Comparison of ENCODE assay signal across 8 cellular contexts in genomic region chr2:24357767-24358166, GRCh38. TPM values are rescaled to one million over a fixed set of nuclear protein-coding genes. Genes with fewer than 3 reads are reported as not detected.
DNase-seq lines count a peak whose midpoint lies in the region; ATAC-seq and TF ChIP-seq lines count a peak whose summit lies in the region.
"Not testable (repeated sequence)": the region's sequence is repeated elsewhere in the genome, so short reads cannot be mapped to it uniquely, and the experiment has no call there.

No MANE protein-coding gene starts in this region.

- TF ChIP-seq CTCF in GM06990 (IDR thresholded peaks at IDR 0.05; ENCODE audit: insufficient read depth, low read length, poor library complexity, severe bottlenecking); OCI-LY1 (IDR thresholded peaks at IDR 0.05; ENCODE audit: low read length); activated B cell treated with CpG ODN at 0.5 μM for 24 hours (IDR thresholded peaks at IDR 0.05): not testable (repeated sequence)

- ATAC-seq in activated B cell treated with CpG ODN at 0.5 μM for 24 hours (ENCODE audit: low read depth); naive B cell (ENCODE audit: low read depth in 2 of 2); stimulated activated memory B cell treated with anti-CD40 and anti-IgM and Interleukin-4, amounts not matched to agents 10 μg/mL and 1 μg/mL and 100 μg/mL, for 72 hours: not testable (repeated sequence)

- H3K27me3 ChIP-seq in BLaER1 treated with 17β-estradiol and CSF1 and Interleukin-3, amounts not matched to agents 10 nM and 100 nM; GM06990 (replicated peaks; ENCODE audit: control insufficient read depth, insufficient read depth, low read length); OCI-LY1 (ENCODE audit: insufficient read depth, low read length); esophagus (ENCODE audit: control insufficient read depth in 1 of 2, insufficient read depth in 2 of 2, low read length in 2 of 2): not testable (repeated sequence)

- not testable (repeated sequence) for H2AFZ ChIP-seq in OCI-LY1 (ENCODE audit: low read length)

- H3K79me2 ChIP-seq in OCI-LY1 (ENCODE audit: insufficient read depth, low read length), result peaks cover 62% of the 10 kb centered on the region

- peak overlapping the region in 1 of 11 experiments; percentile 97; a peak in 2 of 22 replicates for H3K9ac ChIP-seq in BLaER1 treated with 17β-estradiol and CSF1 and Interleukin-3, amounts not matched to agents 10 nM and 100 nM
- peak overlapping the region; percentile 83; the same call in 1 of the 2 replicates for H3K9ac ChIP-seq in OCI-LY1 (ENCODE audit: low read length)

- not testable (repeated sequence) for DNase-seq in GM06990 (ENCODE audit: extremely low read depth, insufficient read length); activated B cell treated with CpG ODN at 0.5 μM for 24 hours; naive B cell

- H3K36me3 Mint-ChIP-seq in activated B cell treated with CpG ODN at 0.5 μM for 24 hours (ENCODE audit: low read depth), result peaks cover 24% of the 10 kb centered on the region
- not testable (repeated sequence) for H3K36me3 Mint-ChIP-seq in activated naive CD8-positive, alpha-beta T cell; naive B cell
- H3K36me3 Mint-ChIP-seq in stimulated activated memory B cell treated with anti-CD40 and anti-IgM and Interleukin-4, amounts not matched to agents 10 μg/mL and 1 μg/mL and 100 μg/mL, for 72 hours, result peaks cover 15% of the 10 kb centered on the region

- H3K27ac Mint-ChIP-seq in activated B cell treated with CpG ODN at 0.5 μM for 24 hours (peak overlapping the region; percentile 86), naive B cell (peak overlapping the region; percentile 60 to 99 (median 93))
- H3K27ac Mint-ChIP-seq in activated naive CD8-positive, alpha-beta T cell, result peak overlapping the region; percentile 5
- H3K27ac Mint-ChIP-seq in stimulated activated memory B cell treated with anti-CD40 and anti-IgM and Interleukin-4, amounts not matched to agents 10 μg/mL and 1 μg/mL and 100 μg/mL, for 72 hours, result peak overlapping the region; percentile 93

- peaks cover 61% of the 10 kb centered on the region for H3K4me1 Mint-ChIP-seq in activated B cell treated with CpG ODN at 0.5 μM for 24 hours
- peaks cover 57% of the 10 kb centered on the region for H3K4me1 Mint-ChIP-seq in activated naive CD8-positive, alpha-beta T cell (ENCODE audit: low read depth)
- H3K4me1 Mint-ChIP-seq in naive B cell, result peaks cover 43 to 81% (median 67%) of the 10 kb centered on the region in 3 donors
- H3K4me1 Mint-ChIP-seq in stimulated activated memory B cell treated with anti-CD40 and anti-IgM and Interleukin-4, amounts not matched to agents 10 μg/mL and 1 μg/mL and 100 μg/mL, for 72 hours, result peaks cover 60% of the 10 kb centered on the region

- H3K27ac ChIP-seq in BLaER1 treated with 17β-estradiol and CSF1 and Interleukin-3, amounts not matched to agents 10 nM and 100 nM; esophagus (ENCODE audit: low read depth in 2 of 2, low read length in 1 of 2): not testable (repeated sequence)
- H3K27ac ChIP-seq in OCI-LY1 (ENCODE audit: low read depth, low read length, poor library complexity, severe bottlenecking), result peak overlapping the region; percentile 89

- H3K4me2 ChIP-seq in BLaER1 treated with 17β-estradiol and CSF1 and Interleukin-3, amounts not matched to agents 10 nM and 100 nM, result peak overlapping the region; percentile 42 to 96 (median 87); a peak in 19 of 22 replicates
- H3K4me2 ChIP-seq in OCI-LY1 (ENCODE audit: low read length), result peak overlapping the region; percentile 87

- intact Hi-C loops in activated B cell treated with CpG ODN at 0.5 μM for 24 hours (cut with micrococcal nuclease), result loop anchor here (10.0 kb wide), 1 partner anchor 917 kb away; no protein-coding TSS in a partner anchor

- POLR2A ChIA-PET in activated B cell treated with CpG ODN at 0.5 μM for 24 hours (lab: Charles Lee), result interaction anchor here (0.6 to 4.9 kb wide), 4 partner anchors 10 to 28 kb away, joined by 9 to 95 read pairs (median 39); no protein-coding TSS in a partner anchor

- H3K9me3 Mint-ChIP-seq in activated B cell treated with CpG ODN at 0.5 μM for 24 hours; activated naive CD8-positive, alpha-beta T cell (ENCODE audit: low read depth); naive B cell; stimulated activated memory B cell treated with anti-CD40 and anti-IgM and Interleukin-4, amounts not matched to agents 10 μg/mL and 1 μg/mL and 100 μg/mL, for 72 hours: not testable (repeated sequence)

- WGBS in esophagus, 2 donors, result 95 to 96% methylated on average over 12 of the region's 12 CpGs

- CTCF ChIA-PET in activated B cell treated with CpG ODN at 0.5 μM for 24 hours (lab: Charles Lee), result not testable (repeated sequence)

- peaks cover 0 to 10% (median 5%) of the 10 kb centered on the region in 11 experiments; a peak in 7 of 22 replicates for H3K9me3 ChIP-seq in BLaER1 treated with 17β-estradiol and CSF1 and Interleukin-3, amounts not matched to agents 10 nM and 100 nM (replicated peaks in 1 of 11)
- not testable (repeated sequence) for H3K9me3 ChIP-seq in OCI-LY1 (ENCODE audit: low read length); esophagus (ENCODE audit: control insufficient read depth in 2 of 2, insufficient read depth in 1 of 2, low read depth in 1 of 2, low read length in 1 of 2)

- not testable (repeated sequence) for H3K9me2 ChIP-seq in OCI-LY1 (ENCODE audit: low read depth, low read length)

- H3F3A ChIP-seq in OCI-LY1 (ENCODE audit: insufficient read depth, low read length), result not testable (repeated sequence)

- peaks cover 45 to 57% (median 53%) of the 10 kb centered on the region in 10 experiments for H3K4me1 ChIP-seq in BLaER1 treated with 17β-estradiol and CSF1 and Interleukin-3, amounts not matched to agents 10 nM and 100 nM
- peaks cover 60% of the 10 kb centered on the region for H3K4me1 ChIP-seq in OCI-LY1 (ENCODE audit: insufficient read depth, low read length, severe bottlenecking)
- H3K4me1 ChIP-seq in esophagus (ENCODE audit: control insufficient read depth in 2 of 2, insufficient read depth in 2 of 2, low read length in 1 of 2), result not testable (repeated sequence)

- H4K20me1 ChIP-seq in BLaER1 treated with 17β-estradiol and CSF1 and Interleukin-3, amounts not matched to agents 10 nM and 100 nM, result peaks cover 0 to 67% (median 20%) of the 10 kb centered on the region in 11 experiments; a peak in 15 of 22 replicates
- not testable (repeated sequence) for H4K20me1 ChIP-seq in OCI-LY1 (ENCODE audit: insufficient read depth, low read length)

- H3K36me3 ChIP-seq in BLaER1 treated with 17β-estradiol and CSF1 and Interleukin-3, amounts not matched to agents 10 nM and 100 nM; GM06990 (ENCODE audit: control insufficient read depth, insufficient read depth, low read length); OCI-LY1 (ENCODE audit: insufficient read depth, low read length); esophagus (ENCODE audit: control insufficient read depth in 2 of 2, insufficient read depth in 2 of 2, low read length in 1 of 2): not testable (repeated sequence)

- H3K4me3 ChIP-seq in BLaER1 treated with 17β-estradiol and CSF1 and Interleukin-3, amounts not matched to agents 10 nM and 100 nM, result not testable (repeated sequence)
- peak overlapping the region; percentile 85 for H3K4me3 ChIP-seq in GM06990 (replicated peaks; ENCODE audit: low read depth, low read length)
- peak overlapping the region; percentile 86 for H3K4me3 ChIP-seq in OCI-LY1 (ENCODE audit: low read depth, low read length, poor library complexity, severe bottlenecking)
- H3K4me3 ChIP-seq in esophagus (ENCODE audit: low read depth in 1 of 2, low read length in 2 of 2), result peak overlapping the region; percentile 10 to 99

- H3K4me3 Mint-ChIP-seq in activated B cell treated with CpG ODN at 0.5 μM for 24 hours (peak overlapping the region; percentile 91), naive B cell (peak overlapping the region; percentile 61 to 98 (median 90))
- H3K4me3 Mint-ChIP-seq in activated naive CD8-positive, alpha-beta T cell, result peak overlapping the region; percentile 96
- peak overlapping the region; percentile 74 for H3K4me3 Mint-ChIP-seq in stimulated activated memory B cell treated with anti-CD40 and anti-IgM and Interleukin-4, amounts not matched to agents 10 μg/mL and 1 μg/mL and 100 μg/mL, for 72 hours

- not testable (repeated sequence) for H3K27me3 Mint-ChIP-seq in activated B cell treated with CpG ODN at 0.5 μM for 24 hours; activated naive CD8-positive, alpha-beta T cell; naive B cell; stimulated activated memory B cell treated with anti-CD40 and anti-IgM and Interleukin-4, amounts not matched to agents 10 μg/mL and 1 μg/mL and 100 μg/mL, for 72 hours

RNA-seq across cellular contexts. Expression of gene ITSN2, which starts 2.6 kb away (rescaled TPM):
- 147 and 156 TPM in 2 replicates for total RNA-seq in activated B cell treated with CpG ODN at 0.5 μM for 24 hours
- polyA plus RNA-seq in esophagus (10 to 100 TPM; 33.2 to 61.0 TPM), naive B cell (ENCODE audit: low read depth in 6 of 6) (100 to 1,000 TPM in 4 of 6 donors, 10 to 100 TPM in 2; 57.8 to 163 (median 113) TPM)

Comparison
In these comparisons a context has a peak if more than half of its experiments do, and no peak if none do; other contexts are left out.
1. H3K27ac Mint-ChIP-seq: peak in every context shown above with its lines; median percentile 93 in naive B cell; 93 in stimulated activated memory B cell treated with anti-CD40 and anti-IgM and Interleukin-4, amounts not matched to agents 10 μg/mL and 1 μg/mL and 100 μg/mL, for 72 hours; 86 in activated B cell treated with CpG ODN at 0.5 μM for 24 hours; 5 in activated naive CD8-positive, alpha-beta T cell.